Comparison of ENCODE assay signal across 15 cellular contexts in the genomic region with DNA sequence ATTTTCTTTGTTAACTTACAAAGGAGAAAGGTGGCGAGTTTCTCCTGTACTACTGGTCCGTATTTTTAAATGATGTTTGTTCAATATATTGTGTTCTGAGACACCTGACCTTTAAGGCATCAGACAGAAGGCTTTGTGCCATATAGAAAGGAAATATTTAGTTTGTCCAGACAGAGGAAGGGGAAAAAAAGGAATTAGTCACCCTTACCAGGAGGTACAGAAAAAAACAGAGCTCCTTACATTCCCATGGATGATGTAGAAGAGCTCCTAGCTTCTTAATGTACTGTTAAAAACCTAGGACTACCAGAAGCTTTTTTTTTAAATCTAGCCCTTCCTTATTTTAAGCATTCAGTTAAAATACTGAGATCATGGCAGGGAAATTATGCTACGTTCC. TPM values are rescaled to one million over a fixed set of nuclear protein-coding genes. Genes with fewer than 3 reads are reported as not detected.
"Had no signal": no experiment of that assay in that cellular context is flagged by ENCODE, and none has a peak within 500 bp of the region (broad histone marks: within the 10 kb centered on the region; RNA-seq: fewer than 3 reads in every experiment).

No MANE protein-coding gene starts in this region.

- H3K27me3 Mint-ChIP-seq: activated CD4-positive, alpha-beta memory T cell treated with anti-CD3 and anti-CD28 coated beads for 36 hours; activated naive CD8-positive, alpha-beta T cell; central memory CD8-positive, alpha-beta T cell; stimulated activated naive CD8-positive, alpha-beta T cell treated with anti-CD3 and anti-CD28 coated beads, Interleukin-15, amount 100 ng/mL, for 72 hours had no signal

- H3K9me3 ChIP-seq: testis had no signal

- H3K4me3 ChIP-seq: skin epidermis, testis had no signal

- DNase-seq: activated CD4-positive, alpha-beta memory T cell treated with anti-CD3 and anti-CD28 coated beads for 36 hours; activated CD4-positive, alpha-beta T cell treated with anti-CD3 and anti-CD28 coated beads for 1 hour; activated effector memory CD4-positive, alpha-beta T cell treated with anti-CD3 and anti-CD28 coated beads, Interleukin-2, amount 50 U/mL, for 16 hours; activated T-cell treated with anti-CD3 and anti-CD28 coated beads, Interleukin-2, amount 50 U/mL, for 4 hours; foreskin fibroblast; mesendoderm; retina; stimulated activated CD4-positive, alpha-beta T cell treated with anti-CD3 and anti-CD28 coated beads, Interleukin-4, amount 100 ng/mL, for 4 hours; stimulated activated naive CD8-positive, alpha-beta T cell treated with anti-CD3 and anti-CD28 coated beads, Interleukin-15, amount 100 ng/mL, for 72 hours; testis had no signal

- H2AFZ ChIP-seq: parathyroid adenoma had no signal

- H3K27ac Mint-ChIP-seq: activated CD4-positive, alpha-beta memory T cell treated with anti-CD3 and anti-CD28 coated beads for 36 hours; activated naive CD8-positive, alpha-beta T cell; stimulated activated naive CD8-positive, alpha-beta T cell treated with anti-CD3 and anti-CD28 coated beads, Interleukin-15, amount 100 ng/mL, for 72 hours had no signal

- H3K27me3 ChIP-seq: testis had no signal

- H3K79me2 ChIP-seq: parathyroid adenoma had no signal

- H3K9ac ChIP-seq: parathyroid adenoma had no signal

- H3K4me3 Mint-ChIP-seq: activated CD4-positive, alpha-beta memory T cell treated with anti-CD3 and anti-CD28 coated beads for 36 hours; activated naive CD8-positive, alpha-beta T cell; activated T-cell treated with anti-CD3 and anti-CD28 coated beads, Interleukin-2, amount 50 U/mL, for 4 hours; central memory CD8-positive, alpha-beta T cell; stimulated activated naive CD8-positive, alpha-beta T cell treated with anti-CD3 and anti-CD28 coated beads, Interleukin-15, amount 100 ng/mL, for 72 hours had no signal

- H3K9me3 Mint-ChIP-seq: activated CD4-positive, alpha-beta memory T cell treated with anti-CD3 and anti-CD28 coated beads for 36 hours; activated T-cell treated with anti-CD3 and anti-CD28 coated beads, Interleukin-2, amount 50 U/mL, for 4 hours; central memory CD8-positive, alpha-beta T cell; stimulated activated naive CD8-positive, alpha-beta T cell treated with anti-CD3 and anti-CD28 coated beads, Interleukin-15, amount 100 ng/mL, for 72 hours had no signal

- H3K27ac ChIP-seq: parathyroid adenoma, skin epidermis had no signal

RNA-seq across cellular contexts. Expression of a gene that starts 12.4 kb away (rescaled TPM):
- total RNA-seq: activated CD4-positive, alpha-beta memory T cell treated with anti-CD3 and anti-CD28 coated beads for 36 hours; T-helper 2 cell treated with Interferon-gamma antibody and Interleukin-4, amounts not matched to agents 100 ng/mL and 5 ng/mL, for 36 hours had no signal
